In the genomic region with DNA sequence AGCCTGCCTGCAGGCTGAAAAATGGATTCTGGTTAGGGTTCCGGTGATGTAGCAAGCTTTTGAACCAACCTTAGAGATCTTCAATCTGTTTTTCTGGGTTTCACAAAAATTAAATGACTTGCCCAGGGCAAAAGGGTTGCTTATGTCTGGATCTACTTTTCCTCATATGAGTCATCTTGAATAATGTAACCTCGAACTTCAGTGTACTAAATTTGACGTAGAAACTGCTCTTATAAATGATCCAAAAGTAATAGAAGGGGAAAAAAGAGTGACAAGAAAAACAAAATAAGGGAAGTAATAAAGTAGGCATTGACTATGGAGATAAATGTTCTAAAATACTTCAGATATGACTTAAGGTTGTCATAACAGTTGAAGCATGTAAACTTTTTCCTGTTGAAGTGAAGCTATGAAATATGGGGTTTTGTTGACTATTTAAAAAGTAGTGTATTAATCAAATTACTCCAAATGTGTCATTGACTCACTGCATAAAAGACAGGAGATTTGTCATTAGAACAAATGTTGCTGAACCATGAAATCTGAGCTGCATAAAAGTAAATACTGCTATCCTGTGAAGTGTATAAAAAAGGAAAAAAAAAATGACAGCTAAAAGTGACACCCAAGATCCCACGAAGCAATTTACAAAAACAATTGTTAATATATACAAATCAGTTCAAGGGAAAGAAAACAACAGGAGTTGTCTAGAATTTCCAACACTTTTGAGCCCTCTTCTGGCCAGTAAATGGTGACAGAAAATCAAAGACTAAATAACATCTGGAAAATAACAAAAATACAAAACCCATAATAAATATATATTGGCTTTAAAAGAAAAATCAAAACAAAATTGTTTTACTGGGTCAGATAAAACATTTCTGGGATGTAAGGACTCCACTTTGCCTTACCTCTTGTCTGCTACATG, we compare ENCODE assay signal across 13 cellular contexts.
DNase-seq lines count a peak whose midpoint lies in the region; ATAC-seq, FAIRE-seq and TF ChIP-seq lines count a peak whose summit lies in the region.
"Had no signal": no experiment of that assay in that cellular context is flagged by ENCODE, and none has a peak within 500 bp of the region (broad histone marks: within the 10 kb centered on the region; RNA-seq: fewer than 3 reads in every experiment).

No MANE protein-coding gene starts in this region.

- DNase-seq in DMS53 (lab: John Stamatoyannopoulos, UW) (peak; percentile 15), DMS53 treated with DMSO at 0.1 percent for 48 hours (lab: John Stamatoyannopoulos, UW; ENCODE audit: unreplicated experiment) (no peak), fibroblast of villous mesenchyme (ENCODE audit: low read depth) (peak; percentile 79), small intestine (no peak), mesenteric fat pad (ENCODE audit: low spot score) (no peak)
- DNase-seq: amniotic stem cell, islet precursor cell, NCI-H187 treated with DMSO at 0.1 percent for 48 hours, T-helper 2 cell had no signal

- ATAC-seq in GM18873 (IDR thresholded peaks at IDR 0.05; ENCODE audit: low FRiP score, unreplicated experiment) (no peak), HG02623 (IDR thresholded peaks at IDR 0.05; ENCODE audit: unreplicated experiment) (no peak)

- 0 out of 2 replicates have a peak, but pooled peaks have one; percentile 14 for TF ChIP-seq CTCF in VCaP (conservative IDR thresholded peaks at IDR 0.05)
- TF ChIP-seq CTCF in fibroblast of villous mesenchyme (IDR thresholded peaks at IDR 0.05; ENCODE audit: insufficient read depth, low read depth, low read length) = no peak

- FAIRE-seq in small intestine (lab: Jason Lieb, UNC) = peak; percentile 59

- no peak overlapping the region for H3K27ac ChIP-seq in VCaP
- no peak overlapping the region for H3K27ac ChIP-seq in small intestine (ENCODE audit: low read depth in 1 of 2, low read length in 1 of 2)
- H3K27ac ChIP-seq: 22Rv1 had no signal

- H3K27me3 ChIP-seq in small intestine (ENCODE audit: control insufficient read depth in 2 of 2, insufficient read depth in 2 of 2, low read length in 2 of 2) = no peaks in the 10 kb centered on the region

- H3K4me3 ChIP-seq in fibroblast of villous mesenchyme (ENCODE audit: low read depth, low read length) (no peak overlapping the region), small intestine (ENCODE audit: low read depth in 1 of 2, low read length in 2 of 2) (no peak overlapping the region)

- WGBS in small intestine, 3 donors = 34 to 39% (median 35%) methylated on average over 4 of the region's 4 CpGs

- peaks cover 3 to 9% of the 10 kb centered on the region in 2 donors for H3K4me1 ChIP-seq in small intestine (ENCODE audit: control insufficient read depth in 2 of 2, insufficient read depth in 1 of 2, low read depth in 1 of 2, low read length in 1 of 2)

- no peaks in the 10 kb centered on the region for H3K9me3 ChIP-seq in small intestine (ENCODE audit: control insufficient read depth, low read depth)

- no peaks in the 10 kb centered on the region for H3K36me3 ChIP-seq in small intestine (ENCODE audit: control insufficient read depth in 2 of 2, insufficient read depth in 2 of 2, low read length in 2 of 2)

Comparison
In these comparisons a context has a peak if more than half of its experiments do, and no peak if none do; other contexts are left out.
1. DNase-seq: peak in DMS53 (single experiment) and fibroblast of villous mesenchyme (single experiment); none in DMS53 treated with DMSO at 0.1 percent for 48 hours (single experiment), small intestine (single experiment) and mesenteric fat pad (single experiment).